In genomic region chr16:2748757-2749455, GRCh38 we compare ENCODE assay signal across 1 cellular context.
TF ChIP-seq lines count a peak whose summit lies in the region.

No MANE protein-coding gene starts in this region.

TF ChIP-seq in GM23338, 12 proteins besides CTCF, POLR2A, EP300 and RAD21 (continued from another document):
- TF ChIP-seq, protein P1, sequence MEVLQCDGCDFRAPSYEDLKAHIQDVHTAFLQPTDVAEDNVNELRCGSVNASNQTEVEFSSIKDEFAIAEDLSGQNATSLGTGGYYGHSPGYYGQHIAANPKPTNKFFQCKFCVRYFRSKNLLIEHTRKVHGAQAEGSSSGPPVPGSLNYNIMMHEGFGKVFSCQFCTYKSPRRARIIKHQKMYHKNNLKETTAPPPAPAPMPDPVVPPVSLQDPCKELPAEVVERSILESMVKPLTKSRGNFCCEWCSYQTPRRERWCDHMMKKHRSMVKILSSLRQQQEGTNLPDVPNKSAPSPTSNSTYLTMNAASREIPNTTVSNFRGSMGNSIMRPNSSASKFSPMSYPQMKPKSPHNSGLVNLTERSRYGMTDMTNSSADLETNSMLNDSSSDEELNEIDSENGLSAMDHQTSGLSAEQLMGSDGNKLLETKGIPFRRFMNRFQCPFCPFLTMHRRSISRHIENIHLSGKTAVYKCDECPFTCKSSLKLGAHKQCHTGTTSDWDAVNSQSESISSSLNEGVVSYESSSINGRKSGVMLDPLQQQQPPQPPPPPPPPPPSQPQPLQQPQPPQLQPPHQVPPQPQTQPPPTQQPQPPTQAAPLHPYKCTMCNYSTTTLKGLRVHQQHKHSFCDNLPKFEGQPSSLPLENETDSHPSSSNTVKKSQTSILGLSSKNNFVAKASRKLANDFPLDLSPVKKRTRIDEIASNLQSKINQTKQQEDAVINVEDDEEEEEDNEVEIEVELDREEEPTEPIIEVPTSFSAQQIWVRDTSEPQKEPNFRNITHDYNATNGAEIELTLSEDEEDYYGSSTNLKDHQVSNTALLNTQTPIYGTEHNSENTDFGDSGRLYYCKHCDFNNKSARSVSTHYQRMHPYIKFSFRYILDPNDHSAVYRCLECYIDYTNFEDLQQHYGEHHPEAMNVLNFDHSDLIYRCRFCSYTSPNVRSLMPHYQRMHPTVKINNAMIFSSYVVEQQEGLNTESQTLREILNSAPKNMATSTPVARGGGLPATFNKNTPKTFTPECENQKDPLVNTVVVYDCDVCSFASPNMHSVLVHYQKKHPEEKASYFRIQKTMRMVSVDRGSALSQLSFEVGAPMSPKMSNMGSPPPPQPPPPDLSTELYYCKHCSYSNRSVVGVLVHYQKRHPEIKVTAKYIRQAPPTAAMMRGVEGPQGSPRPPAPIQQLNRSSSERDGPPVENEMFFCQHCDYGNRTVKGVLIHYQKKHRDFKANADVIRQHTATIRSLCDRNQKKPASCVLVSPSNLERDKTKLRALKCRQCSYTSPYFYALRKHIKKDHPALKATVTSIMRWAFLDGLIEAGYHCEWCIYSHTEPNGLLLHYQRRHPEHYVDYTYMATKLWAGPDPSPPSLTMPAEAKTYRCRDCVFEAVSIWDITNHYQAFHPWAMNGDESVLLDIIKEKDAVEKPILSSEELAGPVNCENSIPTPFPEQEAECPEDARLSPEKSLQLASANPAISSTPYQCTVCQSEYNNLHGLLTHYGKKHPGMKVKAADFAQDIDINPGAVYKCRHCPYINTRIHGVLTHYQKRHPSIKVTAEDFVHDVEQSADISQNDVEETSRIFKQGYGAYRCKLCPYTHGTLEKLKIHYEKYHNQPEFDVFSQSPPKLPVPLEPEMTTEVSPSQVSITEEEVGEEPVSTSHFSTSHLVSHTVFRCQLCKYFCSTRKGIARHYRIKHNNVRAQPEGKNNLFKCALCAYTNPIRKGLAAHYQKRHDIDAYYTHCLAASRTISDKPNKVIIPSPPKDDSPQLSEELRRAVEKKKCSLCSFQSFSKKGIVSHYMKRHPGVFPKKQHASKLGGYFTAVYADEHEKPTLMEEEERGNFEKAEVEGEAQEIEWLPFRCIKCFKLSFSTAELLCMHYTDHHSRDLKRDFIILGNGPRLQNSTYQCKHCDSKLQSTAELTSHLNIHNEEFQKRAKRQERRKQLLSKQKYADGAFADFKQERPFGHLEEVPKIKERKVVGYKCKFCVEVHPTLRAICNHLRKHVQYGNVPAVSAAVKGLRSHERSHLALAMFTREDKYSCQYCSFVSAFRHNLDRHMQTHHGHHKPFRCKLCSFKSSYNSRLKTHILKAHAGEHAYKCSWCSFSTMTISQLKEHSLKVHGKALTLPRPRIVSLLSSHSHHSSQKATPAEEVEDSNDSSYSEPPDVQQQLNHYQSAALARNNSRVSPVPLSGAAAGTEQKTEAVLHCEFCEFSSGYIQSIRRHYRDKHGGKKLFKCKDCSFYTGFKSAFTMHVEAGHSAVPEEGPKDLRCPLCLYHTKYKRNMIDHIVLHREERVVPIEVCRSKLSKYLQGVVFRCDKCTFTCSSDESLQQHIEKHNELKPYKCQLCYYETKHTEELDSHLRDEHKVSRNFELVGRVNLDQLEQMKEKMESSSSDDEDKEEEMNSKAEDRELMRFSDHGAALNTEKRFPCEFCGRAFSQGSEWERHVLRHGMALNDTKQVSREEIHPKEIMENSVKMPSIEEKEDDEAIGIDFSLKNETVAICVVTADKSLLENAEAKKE (CRISPR knock-in tag; IDR thresholded peaks at IDR 0.05): no peak
- no peak for TF ChIP-seq NANOG (IDR thresholded peaks at IDR 0.05; ENCODE audit: borderline replicate concordance)
- no peak for TF ChIP-seq REST (IDR thresholded peaks at IDR 0.05; ENCODE audit: unreplicated experiment)
- no peak for TF ChIP-seq ZNF331 (CRISPR knock-in tag; IDR thresholded peaks at IDR 0.05; ENCODE audit: low read depth)
- no peak for TF ChIP-seq STAT1 (IDR thresholded peaks at IDR 0.05; ENCODE audit: unreplicated experiment)
TF ChIP-seq in GM23338: peak in this region for 0.
